ENCODE assay signal across 14 cellular contexts in the genomic region with DNA sequence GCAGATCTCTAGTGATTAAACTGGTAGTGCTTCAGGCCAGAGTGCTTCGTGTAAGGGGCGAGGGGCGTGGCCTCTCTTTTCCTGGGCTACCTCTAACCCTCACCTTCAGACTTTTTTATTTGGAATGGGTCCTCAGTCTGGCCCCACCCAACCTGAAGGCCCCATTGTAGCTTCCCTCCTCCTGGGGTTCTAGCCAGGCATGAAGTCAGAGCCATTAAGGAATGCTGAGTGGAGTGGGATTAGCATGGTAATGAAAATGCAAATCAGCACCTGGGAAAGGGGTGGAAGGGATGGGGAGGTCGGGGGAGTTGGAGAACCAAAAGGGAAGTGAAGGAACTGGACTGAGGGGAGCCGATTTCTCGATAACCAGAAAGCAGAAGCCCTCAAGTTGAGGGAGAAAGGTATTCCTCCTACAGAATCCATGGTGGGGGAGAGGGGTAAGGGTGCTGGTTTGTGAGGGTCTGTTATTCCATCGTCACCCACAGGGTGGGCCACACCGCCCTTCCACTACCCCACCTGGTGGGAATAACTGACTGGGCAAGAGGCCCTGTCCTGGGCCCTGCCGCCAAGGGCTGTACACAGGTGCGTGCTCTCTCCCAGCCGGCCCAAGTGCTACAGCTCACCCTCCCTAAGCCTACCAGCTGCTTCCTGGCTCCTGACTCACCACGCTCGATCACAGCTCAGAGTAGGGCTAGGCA. TPM values are rescaled to one million over a fixed set of nuclear protein-coding genes. Genes with fewer than 3 reads are reported as not detected.
DNase-seq lines count a peak whose midpoint lies in the region; ATAC-seq, FAIRE-seq and TF ChIP-seq lines count a peak whose summit lies in the region.
"Had no signal": no experiment of that assay in that cellular context is flagged by ENCODE, and none has a peak within 500 bp of the region (broad histone marks: within the 10 kb centered on the region; RNA-seq: fewer than 3 reads in every experiment).

No MANE protein-coding gene starts in this region.

- intact Hi-C loops in CD14-positive monocyte (cut with micrococcal nuclease), result no loop called here

- no peaks in the 10 kb centered on the region for H4K20me1 ChIP-seq in BLaER1

- H3K9ac ChIP-seq in BLaER1 (no peak overlapping the region), HUES48 (ENCODE audit: low read depth, low read length) (peak overlapping the region; percentile 88)

- peak; percentile 27 for DNase-seq in bronchial epithelial cell (ENCODE audit: low read depth)
- DNase-seq in kidney tubule cell (ENCODE audit: low spot score), result peak; percentile 54
- no peak for DNase-seq in H4 (ENCODE audit: low spot score)
- no peak for DNase-seq in CD14-positive monocyte (ENCODE audit: low spot score)
- no peak for DNase-seq in OCI-M2 (lab: John Stamatoyannopoulos, UW; ENCODE audit: unreplicated experiment)
- DNase-seq: activated CD8-positive, alpha-beta memory T cell treated with anti-CD3 and anti-CD28 coated beads for 24 hours; NCI-H1436; upper lobe of left lung had no signal

- no peaks in the 10 kb centered on the region for H3K36me3 Mint-ChIP-seq in CD14-positive monocyte
- H3K36me3 Mint-ChIP-seq: activated naive CD4-positive, alpha-beta T cell treated with anti-CD3 and anti-CD28 coated beads, Interleukin-2, amount 50 U/mL, for 72 hours had no signal

- H3K27me3 ChIP-seq in BLaER1 (no peaks in the 10 kb centered on the region), HUES48 (ENCODE audit: control insufficient read depth, insufficient read depth, low read length) (no peaks in the 10 kb centered on the region), bronchial epithelial cell (ENCODE audit: control insufficient read depth, insufficient read depth, low read length) (no peaks in the 10 kb centered on the region)
- H3K27me3 ChIP-seq: upper lobe of left lung had no signal

- peaks cover 28% of the 10 kb centered on the region for H3K36me3 ChIP-seq in BLaER1
- peaks cover 34% of the 10 kb centered on the region for H3K36me3 ChIP-seq in HUES48 (ENCODE audit: control insufficient read depth, insufficient read depth, low read length)
- H3K36me3 ChIP-seq in bronchial epithelial cell (ENCODE audit: control insufficient read depth, insufficient read depth, low read length), result no peaks in the 10 kb centered on the region

- H3K4me1 ChIP-seq in BLaER1 (peaks cover 8% of the 10 kb centered on the region), HUES48 (ENCODE audit: control insufficient read depth, insufficient read depth, low read length) (peaks cover 39% of the 10 kb centered on the region)
- H3K4me1 ChIP-seq: upper lobe of left lung had no signal

- H3K9me3 Mint-ChIP-seq in CD14-positive monocyte, result peaks cover 0 to 1% (median 0%) of the 10 kb centered on the region in 7 donors
- H3K9me3 Mint-ChIP-seq: activated naive CD4-positive, alpha-beta T cell treated with anti-CD3 and anti-CD28 coated beads, Interleukin-2, amount 50 U/mL, for 72 hours; T-helper 2 cell treated with Interferon-gamma antibody and Interleukin-4, amounts not matched to agents 5 μg/mL and 100 μg/mL, for 36 hours had no signal

- no peaks in the 10 kb centered on the region for H3K4me1 Mint-ChIP-seq in CD14-positive monocyte

- TF ChIP-seq CTCF in bronchial epithelial cell (IDR thresholded peaks at IDR 0.05; ENCODE audit: insufficient read depth, low read length, severe bottlenecking) (no peak), CD14-positive monocyte (IDR thresholded peaks at IDR 0.05) (no peak)

- H3K4me3 ChIP-seq in BLaER1 (no peak overlapping the region), HUES48 (ENCODE audit: low read depth, low read length) (peak overlapping the region; percentile 77), bronchial epithelial cell (ENCODE audit: low read depth, low read length) (no peak overlapping the region)
- H3K4me3 ChIP-seq: upper lobe of left lung had no signal

- no peak for ATAC-seq in HG02763 (IDR thresholded peaks at IDR 0.05; ENCODE audit: unreplicated experiment)
- ATAC-seq: activated naive CD4-positive, alpha-beta T cell treated with anti-CD3 and anti-CD28 coated beads, Interleukin-2, amount 50 U/mL, for 72 hours; sciatic nerve had no signal

- peaks cover 6 to 8% (median 7%) of the 10 kb centered on the region in 3 donors for H3K27me3 Mint-ChIP-seq in CD14-positive monocyte (ENCODE audit: low read depth in 3 of 3)

- peak overlapping the region; percentile 22 for H3K4me2 ChIP-seq in BLaER1

- H3K27ac ChIP-seq in BLaER1 (0 out of 2 replicates have a peak overlapping the region, but pooled peaks have one; percentile 13), HUES48 (ENCODE audit: low read depth, low read length) (peak overlapping the region; percentile 99)
- H3K27ac ChIP-seq: upper lobe of left lung had no signal

- FAIRE-seq in bronchial epithelial cell (lab: Jason Lieb, UNC), result peak; percentile 91

- no peak overlapping the region for H3K27ac Mint-ChIP-seq in CD14-positive monocyte
- H3K27ac Mint-ChIP-seq: activated naive CD4-positive, alpha-beta T cell treated with anti-CD3 and anti-CD28 coated beads, Interleukin-2, amount 50 U/mL, for 72 hours; T-helper 2 cell treated with Interferon-gamma antibody and Interleukin-4, amounts not matched to agents 5 μg/mL and 100 μg/mL, for 36 hours had no signal

- no peak overlapping the region for H3K4me3 Mint-ChIP-seq in CD14-positive monocyte
- H3K4me3 Mint-ChIP-seq: T-helper 2 cell treated with Interferon-gamma antibody and Interleukin-4, amounts not matched to agents 5 μg/mL and 100 μg/mL, for 36 hours had no signal

- H3K9me3 ChIP-seq in BLaER1 (no peaks in the 10 kb centered on the region), HUES48 (ENCODE audit: control insufficient read depth, insufficient read depth, low read length) (no peaks in the 10 kb centered on the region)
- H3K9me3 ChIP-seq: upper lobe of left lung had no signal

RNA-seq across cellular contexts. Expression of gene ZFHX2, which starts 14.1 kb away (rescaled TPM):
- 0.13 and 0.26 TPM in 2 replicates for total RNA-seq in bronchial epithelial cell
- 0.02 and 0.10 TPM in 2 replicates for total RNA-seq in H4 (2014; rRNA removed; shearing (Covaris generic))
- under 1 TPM in 1 of 2 donors, not detected in 1; 0.07 TPM for polyA plus RNA-seq in CD14-positive monocyte

RNA-seq across cellular contexts. Expression of gene THTPA, which starts 18.6 kb away (rescaled TPM):
- total RNA-seq in bronchial epithelial cell, result 3.6 and 4.5 TPM in 2 replicates
- 4.0 and 11.8 TPM in 2 replicates for total RNA-seq in H4 (2014; rRNA removed; shearing (Covaris generic))
- polyA plus RNA-seq in CD14-positive monocyte, result 10 to 100 TPM; 15.3 to 17.0 TPM

RNA-seq across cellular contexts. Expression of gene AP1G2, which starts 30.1 kb away (rescaled TPM):
- 40.5 and 44.4 TPM in 2 replicates for total RNA-seq in bronchial epithelial cell
- total RNA-seq in H4 (2014; rRNA removed; shearing (Covaris generic)), result 0.06 and 0.43 TPM in 2 replicates
- 10 to 100 TPM; 32.2 to 37.0 TPM for polyA plus RNA-seq in CD14-positive monocyte

RNA-seq across cellular contexts. Expression of gene JPH4, which starts 41.1 kb away (rescaled TPM):
- total RNA-seq in bronchial epithelial cell, result not detected in 2 replicates
- total RNA-seq in H4 (2014; rRNA removed; shearing (Covaris generic)), result not detected in 2 replicates
- 1 to 10 TPM; 3.7 to 4.1 TPM for polyA plus RNA-seq in CD14-positive monocyte
- total RNA-seq: activated naive CD4-positive, alpha-beta T cell treated with anti-CD3 and anti-CD28 coated beads, Interleukin-2, amount 50 U/mL, for 72 hours had no signal

Comparison
In these comparisons a context has a peak if more than half of its experiments do, and no peak if none do; other contexts are left out.
1. DNase-seq: peak in bronchial epithelial cell (single experiment) and kidney tubule cell (single experiment); none in H4 (single experiment), CD14-positive monocyte (single experiment) and OCI-M2 (single experiment).
2. RNA of gene AP1G2, which starts 30.1 kb away (total RNA-seq): 40.5 to 44.4 TPM in bronchial epithelial cell; 0.06 to 0.43 TPM in H4; every median in the first group is over 10 times any median in the second.